ENCODE assay signal across 11 cellular contexts in genomic region chr13:42894765-42895181, GRCh38.
DNase-seq lines count a peak whose midpoint lies in the region; ATAC-seq and TF ChIP-seq lines count a peak whose summit lies in the region.
"Had no signal": no experiment of that assay in that cellular context is flagged by ENCODE, and none has a peak within 500 bp of the region (broad histone marks: within the 10 kb centered on the region; RNA-seq: fewer than 3 reads in every experiment).

No MANE protein-coding gene starts in this region.

- H3K36me3 ChIP-seq in suprapubic skin (no peaks in the 10 kb centered on the region), Karpas-422 (ENCODE audit: insufficient read depth, low read length) (no peaks in the 10 kb centered on the region)

- H2AFZ ChIP-seq in Karpas-422 (ENCODE audit: low read length) = no peak overlapping the region
- H2AFZ ChIP-seq: parathyroid adenoma had no signal

- H3K4me1 ChIP-seq in suprapubic skin (peaks cover 11% of the 10 kb centered on the region), Karpas-422 (ENCODE audit: low read length) (no peaks in the 10 kb centered on the region)
- H3K4me1 ChIP-seq: parathyroid adenoma had no signal

- H3K79me2 ChIP-seq in Karpas-422 (ENCODE audit: low read length) = no peaks in the 10 kb centered on the region
- H3K79me2 ChIP-seq: parathyroid adenoma had no signal

- H3K9me3 ChIP-seq in suprapubic skin (no peaks in the 10 kb centered on the region), Karpas-422 (ENCODE audit: low read length) (no peaks in the 10 kb centered on the region)

- no peak for TF ChIP-seq EP300 in suprapubic skin (IDR thresholded peaks at IDR 0.05)

- no peak overlapping the region for H3K9ac ChIP-seq in Karpas-422 (ENCODE audit: low read length)
- H3K9ac ChIP-seq: parathyroid adenoma had no signal

- no peaks in the 10 kb centered on the region for H3K9me2 ChIP-seq in Karpas-422 (replicated peaks; ENCODE audit: insufficient read depth, low read length)

- 13% methylated on average over 4 of the region's 4 CpGs for WGBS in suprapubic skin

- peak; percentile 57 for DNase-seq in AG09319 (ENCODE audit: extremely low read depth, low read depth)
- DNase-seq in NCI-H1092 (lab: John Stamatoyannopoulos, UW) = peak; percentile 57
- DNase-seq in SHP77 treated with DMSO at 0.1 percent for 48 hours (lab: John Stamatoyannopoulos, UW) = peak; percentile 87
- DNase-seq in fibroblast of the conjunctiva (ENCODE audit: low read depth) = peak; percentile 73
- DNase-seq in T1000 (lab: John Stamatoyannopoulos, UW) = no peak
- DNase-seq in suprapubic skin (ENCODE audit: low spot score in 2 of 2) = no peak
- DNase-seq in Karpas-422 = no peak
- DNase-seq: activated B cell treated with CpG ODN at 0.5 μM for 24 hours, C1 segment of cervical spinal cord had no signal

- TF ChIP-seq CTCF in AG09319 (IDR thresholded peaks at IDR 0.05; ENCODE audit: low read depth, low read length) (no peak), suprapubic skin (IDR thresholded peaks at IDR 0.05) (no peak)

- no peak overlapping the region for H3K27ac ChIP-seq in suprapubic skin
- H3K27ac ChIP-seq in Karpas-422 (ENCODE audit: low read length) = no peak overlapping the region
- H3K27ac ChIP-seq: parathyroid adenoma had no signal

- no peak for ATAC-seq in GM19463 (IDR thresholded peaks at IDR 0.05; ENCODE audit: unreplicated experiment)

- TF ChIP-seq POLR2A in suprapubic skin (IDR thresholded peaks at IDR 0.05) = no peak

- H3K4me3 ChIP-seq in suprapubic skin (no peak overlapping the region), Karpas-422 (ENCODE audit: low read length) (no peak overlapping the region)

- H3K4me2 ChIP-seq in Karpas-422 (ENCODE audit: low read depth, low read length, poor library complexity, severe bottlenecking) = no peak overlapping the region

- H4K20me1 ChIP-seq in Karpas-422 (ENCODE audit: insufficient read depth, low read depth, low read length) = no peaks in the 10 kb centered on the region

- H3K27me3 ChIP-seq in suprapubic skin (no peaks in the 10 kb centered on the region), Karpas-422 (ENCODE audit: low read length) (no peaks in the 10 kb centered on the region)

Comparison
In these comparisons a context has a peak if more than half of its experiments do, and no peak if none do; other contexts are left out.
1. DNase-seq: peak in AG09319 (single experiment), NCI-H1092 (single experiment), SHP77 treated with DMSO at 0.1 percent for 48 hours (single experiment) and fibroblast of the conjunctiva (single experiment); none in T1000 (single experiment), suprapubic skin (0 of 2) and Karpas-422 (single experiment).